8 cellular contexts compared by ENCODE assay signal in the genomic region with DNA sequence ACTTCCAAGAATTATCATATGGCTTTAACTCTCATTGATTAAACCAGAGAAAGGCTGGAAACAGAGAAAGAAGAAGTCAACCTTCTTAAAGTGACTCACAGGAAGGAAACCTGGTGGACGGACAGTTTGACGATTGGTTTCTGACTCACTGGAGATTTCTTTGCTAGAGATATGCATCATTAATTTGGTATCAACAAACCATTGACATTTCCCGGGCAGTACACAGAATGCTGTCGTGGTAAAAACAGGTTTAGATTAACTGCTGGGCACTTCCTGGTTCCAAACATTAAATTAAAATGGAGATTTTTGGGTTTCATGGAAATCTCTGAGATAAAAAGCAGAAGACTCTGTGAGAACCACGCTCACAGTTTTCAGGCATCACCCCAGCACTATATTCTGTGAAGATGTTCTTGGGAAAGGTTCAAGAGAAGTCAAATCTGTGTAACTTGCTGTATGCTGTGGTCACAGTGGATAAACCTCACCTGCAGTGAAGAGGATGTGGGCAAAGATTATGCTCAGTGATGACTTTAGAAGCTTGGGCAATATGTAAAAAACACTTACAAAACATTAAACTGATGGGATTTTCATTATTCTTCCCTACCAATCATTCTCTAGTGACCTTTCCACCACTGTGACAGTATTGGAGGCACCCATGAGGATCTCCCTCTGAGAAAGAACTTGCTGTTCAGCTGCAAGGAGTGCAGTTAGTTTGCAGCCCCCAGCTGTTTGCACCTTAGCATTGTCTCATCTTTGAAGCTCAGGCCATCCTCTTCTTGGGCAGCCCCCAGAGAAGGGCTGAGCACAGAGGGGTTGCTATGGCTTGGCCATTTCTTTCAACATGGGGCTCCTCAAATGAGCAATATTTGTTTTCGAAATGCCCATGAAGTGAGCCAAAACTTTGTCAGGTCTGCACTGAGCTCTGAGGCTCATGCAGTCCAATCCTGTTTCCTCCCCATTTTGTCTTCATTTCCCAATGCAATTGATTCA.
A peak's percentile ranks its signal among the peaks of the same experiment; 100 is the strongest.
DNase-seq lines count a peak whose midpoint lies in the region; ATAC-seq lines count a peak whose summit lies in the region.

No MANE protein-coding gene starts in this region.

- peak; percentile 42 for ATAC-seq in GM18508 (IDR thresholded peaks at IDR 0.05; ENCODE audit: insufficient read depth, unreplicated experiment)
- ATAC-seq in HG02759 (IDR thresholded peaks at IDR 0.05; ENCODE audit: unreplicated experiment): peak; percentile 67
- peak; percentile 64 to 70 for ATAC-seq in activated naive CD4-positive, alpha-beta T cell treated with anti-CD3 and anti-CD28 coated beads, Interleukin-2, amount 50 U/mL, for 72 hours
- no peak for ATAC-seq in left lobe of liver

- peak overlapping the region; percentile 94 to 95 for H3K27ac Mint-ChIP-seq in activated naive CD4-positive, alpha-beta T cell treated with anti-CD3 and anti-CD28 coated beads, Interleukin-2, amount 50 U/mL, for 72 hours

- peak; percentile 39 for DNase-seq in NOMO-1 treated with dmso at 0.1 percent for 144 hours (lab: John Stamatoyannopoulos, UW; ENCODE audit: unreplicated experiment)
- no peak for DNase-seq in activated naive CD4-positive, alpha-beta T cell treated with anti-CD3 and anti-CD28 coated beads, Interleukin-2, amount 50 U/mL, for 72 hours (ENCODE audit: low spot score in 2 of 2)
- DNase-seq in renal cortical epithelial cell (ENCODE audit: low read depth): peak; percentile 99
- no peak for DNase-seq in NCI-H345 treated with DMSO at 0.1 percent for 48 hours (lab: John Stamatoyannopoulos, UW; ENCODE audit: unreplicated experiment)
- DNase-seq in NCI-H2107 (lab: John Stamatoyannopoulos, UW): no peak
- DNase-seq in left lobe of liver (ENCODE audit: low spot score): no peak

- peaks cover 5 to 21% of the 10 kb centered on the region in 2 donors for H3K9me3 Mint-ChIP-seq in activated naive CD4-positive, alpha-beta T cell treated with anti-CD3 and anti-CD28 coated beads, Interleukin-2, amount 50 U/mL, for 72 hours

- H3K36me3 Mint-ChIP-seq in activated naive CD4-positive, alpha-beta T cell treated with anti-CD3 and anti-CD28 coated beads, Interleukin-2, amount 50 U/mL, for 72 hours: peaks cover 11 to 32% of the 10 kb centered on the region in 2 donors

Comparison
In these comparisons a context has a peak if more than half of its experiments do, and no peak if none do; other contexts are left out.
1. DNase-seq: peak in NOMO-1 treated with dmso at 0.1 percent for 144 hours (single experiment) and renal cortical epithelial cell (single experiment); none in activated naive CD4-positive, alpha-beta T cell treated with anti-CD3 and anti-CD28 coated beads, Interleukin-2, amount 50 U/mL, for 72 hours (0 of 2), NCI-H345 treated with DMSO at 0.1 percent for 48 hours (single experiment), NCI-H2107 (single experiment) and left lobe of liver (single experiment).